Comparison of ENCODE assay signal across 1 cellular context in the genomic region with DNA sequence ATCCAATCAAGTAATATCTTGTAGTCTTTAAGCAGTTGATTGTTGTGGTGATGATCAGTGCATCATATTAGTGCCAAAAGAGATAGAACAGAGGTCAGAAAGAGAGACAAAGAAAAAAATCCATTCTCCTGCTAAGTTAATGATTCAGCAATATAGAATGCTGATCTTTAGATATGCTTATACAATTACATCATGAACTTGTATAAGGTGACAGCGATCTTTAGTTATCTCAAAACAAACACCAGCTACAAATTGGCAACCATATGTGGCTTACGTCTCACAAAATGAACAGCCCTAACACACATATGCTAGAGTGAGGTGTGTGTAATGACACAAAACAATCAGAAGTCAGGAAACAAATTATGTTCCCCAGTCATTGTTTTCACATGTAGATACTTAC.
TF ChIP-seq lines count a peak whose summit lies in the region.

No MANE protein-coding gene starts in this region.

TF ChIP-seq in IMR-90, 13 proteins besides CTCF, POLR2A, EP300 and RAD21 (continued from another document):
- TF ChIP-seq, protein P1, sequence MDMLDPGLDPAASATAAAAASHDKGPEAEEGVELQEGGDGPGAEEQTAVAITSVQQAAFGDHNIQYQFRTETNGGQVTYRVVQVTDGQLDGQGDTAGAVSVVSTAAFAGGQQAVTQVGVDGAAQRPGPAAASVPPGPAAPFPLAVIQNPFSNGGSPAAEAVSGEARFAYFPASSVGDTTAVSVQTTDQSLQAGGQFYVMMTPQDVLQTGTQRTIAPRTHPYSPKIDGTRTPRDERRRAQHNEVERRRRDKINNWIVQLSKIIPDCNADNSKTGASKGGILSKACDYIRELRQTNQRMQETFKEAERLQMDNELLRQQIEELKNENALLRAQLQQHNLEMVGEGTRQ (IDR thresholded peaks at IDR 0.05; ENCODE audit: low read depth, low read length): no peak
- no peak for TF ChIP-seq CHD1 (IDR thresholded peaks at IDR 0.05; ENCODE audit: low read depth, low read length)
- TF ChIP-seq FOS (IDR thresholded peaks at IDR 0.05; ENCODE audit: low read depth, low read length): no peak
- TF ChIP-seq SMC3 (IDR thresholded peaks at IDR 0.05; ENCODE audit: low read depth, low read length): no peak
- no peak for TF ChIP-seq MAFK (IDR thresholded peaks at IDR 0.05; ENCODE audit: low read depth, low read length)
- no peak for TF ChIP-seq MAZ (IDR thresholded peaks at IDR 0.05; ENCODE audit: borderline replicate concordance, low read depth, low read length)
- TF ChIP-seq RCOR1 (IDR thresholded peaks at IDR 0.05; ENCODE audit: insufficient replicate concordance, low read length): no peak
- TF ChIP-seq NFE2L2 (IDR thresholded peaks at IDR 0.05; ENCODE audit: low read depth, low read length): no peak
- TF ChIP-seq CEBPB (IDR thresholded peaks at IDR 0.05; ENCODE audit: low read depth, low read length): no peak
- no peak for TF ChIP-seq BHLHE40 (IDR thresholded peaks at IDR 0.05; ENCODE audit: low read depth, low read length)
- TF ChIP-seq, protein P2, sequence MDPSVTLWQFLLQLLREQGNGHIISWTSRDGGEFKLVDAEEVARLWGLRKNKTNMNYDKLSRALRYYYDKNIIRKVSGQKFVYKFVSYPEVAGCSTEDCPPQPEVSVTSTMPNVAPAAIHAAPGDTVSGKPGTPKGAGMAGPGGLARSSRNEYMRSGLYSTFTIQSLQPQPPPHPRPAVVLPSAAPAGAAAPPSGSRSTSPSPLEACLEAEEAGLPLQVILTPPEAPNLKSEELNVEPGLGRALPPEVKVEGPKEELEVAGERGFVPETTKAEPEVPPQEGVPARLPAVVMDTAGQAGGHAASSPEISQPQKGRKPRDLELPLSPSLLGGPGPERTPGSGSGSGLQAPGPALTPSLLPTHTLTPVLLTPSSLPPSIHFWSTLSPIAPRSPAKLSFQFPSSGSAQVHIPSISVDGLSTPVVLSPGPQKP (IDR thresholded peaks at IDR 0.05; ENCODE audit: borderline replicate concordance, low read depth, low read length): no peak
- no peak for TF ChIP-seq MXI1 (IDR thresholded peaks at IDR 0.05; ENCODE audit: borderline replicate concordance, low read depth, low read length)
